In the genomic region with DNA sequence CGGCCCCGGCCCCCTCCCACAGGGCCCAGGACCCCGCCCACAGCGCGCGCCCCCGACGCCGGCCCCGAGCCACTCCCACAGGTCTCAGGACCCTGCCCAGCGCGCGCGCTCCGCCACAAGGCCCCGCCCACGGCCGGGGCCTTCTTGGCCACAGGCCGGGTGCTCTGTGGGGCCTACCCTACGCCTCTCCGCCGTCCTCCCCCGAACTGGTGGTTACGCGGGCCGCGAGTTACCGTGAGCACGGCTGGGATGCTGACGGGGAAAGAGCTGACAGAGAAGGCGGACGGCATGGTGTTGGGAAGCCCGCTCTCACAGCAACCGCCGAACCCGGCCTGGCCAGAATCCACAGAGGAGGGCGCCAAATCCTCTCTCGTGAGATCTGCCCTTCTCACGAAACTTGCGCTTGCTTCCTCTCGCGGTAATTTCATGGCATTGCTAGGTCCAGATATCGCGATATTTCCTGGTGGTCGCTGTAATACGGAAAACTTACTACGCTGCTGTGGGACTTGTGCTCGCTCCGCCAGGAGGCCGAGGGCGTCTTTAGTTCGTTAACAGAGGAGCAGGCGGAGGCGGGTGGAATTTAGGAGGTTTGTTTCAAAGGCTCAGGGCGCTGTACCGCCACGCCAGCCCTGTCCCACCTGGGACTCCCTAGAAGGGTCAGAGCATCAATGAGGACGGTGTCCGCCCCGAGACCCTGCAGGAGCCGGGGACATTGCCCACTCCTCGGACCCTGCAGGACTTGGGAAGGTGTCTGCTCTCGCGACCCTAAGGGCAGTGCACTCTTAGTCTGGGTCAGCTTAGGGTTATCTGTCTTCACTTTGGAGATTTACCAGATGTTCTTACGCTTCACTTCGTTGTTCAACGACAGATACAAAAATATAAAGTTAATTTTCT, we compare ENCODE assay signal across 1 cellular context.
A peak's percentile ranks its signal among the peaks of the same experiment; 100 is the strongest.
TF ChIP-seq lines count a peak whose summit lies in the region.

A gene (minus strand): TSS at position 351 of the 894 bp plus-strand sequence. CDS start 61 bp downstream, at position 290.

TF ChIP-seq in SK-N-SH treated with all-trans-retinoic acid at 6 μM for 48 hours, 23 proteins besides CTCF, POLR2A, EP300 and RAD21 (continued from another document):
- TF ChIP-seq, protein P1, sequence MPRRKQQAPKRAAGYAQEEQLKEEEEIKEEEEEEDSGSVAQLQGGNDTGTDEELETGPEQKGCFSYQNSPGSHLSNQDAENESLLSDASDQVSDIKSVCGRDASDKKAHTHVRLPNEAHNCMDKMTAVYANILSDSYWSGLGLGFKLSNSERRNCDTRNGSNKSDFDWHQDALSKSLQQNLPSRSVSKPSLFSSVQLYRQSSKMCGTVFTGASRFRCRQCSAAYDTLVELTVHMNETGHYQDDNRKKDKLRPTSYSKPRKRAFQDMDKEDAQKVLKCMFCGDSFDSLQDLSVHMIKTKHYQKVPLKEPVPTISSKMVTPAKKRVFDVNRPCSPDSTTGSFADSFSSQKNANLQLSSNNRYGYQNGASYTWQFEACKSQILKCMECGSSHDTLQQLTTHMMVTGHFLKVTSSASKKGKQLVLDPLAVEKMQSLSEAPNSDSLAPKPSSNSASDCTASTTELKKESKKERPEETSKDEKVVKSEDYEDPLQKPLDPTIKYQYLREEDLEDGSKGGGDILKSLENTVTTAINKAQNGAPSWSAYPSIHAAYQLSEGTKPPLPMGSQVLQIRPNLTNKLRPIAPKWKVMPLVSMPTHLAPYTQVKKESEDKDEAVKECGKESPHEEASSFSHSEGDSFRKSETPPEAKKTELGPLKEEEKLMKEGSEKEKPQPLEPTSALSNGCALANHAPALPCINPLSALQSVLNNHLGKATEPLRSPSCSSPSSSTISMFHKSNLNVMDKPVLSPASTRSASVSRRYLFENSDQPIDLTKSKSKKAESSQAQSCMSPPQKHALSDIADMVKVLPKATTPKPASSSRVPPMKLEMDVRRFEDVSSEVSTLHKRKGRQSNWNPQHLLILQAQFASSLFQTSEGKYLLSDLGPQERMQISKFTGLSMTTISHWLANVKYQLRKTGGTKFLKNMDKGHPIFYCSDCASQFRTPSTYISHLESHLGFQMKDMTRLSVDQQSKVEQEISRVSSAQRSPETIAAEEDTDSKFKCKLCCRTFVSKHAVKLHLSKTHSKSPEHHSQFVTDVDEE (CRISPR knock-in tag; IDR thresholded peaks at IDR 0.05) = 0 out of 2 replicates have a peak, but pooled peaks have one; percentile 12
- peak; percentile 41 for TF ChIP-seq ZNF70 (CRISPR knock-in tag; IDR thresholded peaks at IDR 0.05)
- TF ChIP-seq OSR1 (CRISPR knock-in tag; IDR thresholded peaks at IDR 0.05) = no peak
- TF ChIP-seq, protein P2, sequence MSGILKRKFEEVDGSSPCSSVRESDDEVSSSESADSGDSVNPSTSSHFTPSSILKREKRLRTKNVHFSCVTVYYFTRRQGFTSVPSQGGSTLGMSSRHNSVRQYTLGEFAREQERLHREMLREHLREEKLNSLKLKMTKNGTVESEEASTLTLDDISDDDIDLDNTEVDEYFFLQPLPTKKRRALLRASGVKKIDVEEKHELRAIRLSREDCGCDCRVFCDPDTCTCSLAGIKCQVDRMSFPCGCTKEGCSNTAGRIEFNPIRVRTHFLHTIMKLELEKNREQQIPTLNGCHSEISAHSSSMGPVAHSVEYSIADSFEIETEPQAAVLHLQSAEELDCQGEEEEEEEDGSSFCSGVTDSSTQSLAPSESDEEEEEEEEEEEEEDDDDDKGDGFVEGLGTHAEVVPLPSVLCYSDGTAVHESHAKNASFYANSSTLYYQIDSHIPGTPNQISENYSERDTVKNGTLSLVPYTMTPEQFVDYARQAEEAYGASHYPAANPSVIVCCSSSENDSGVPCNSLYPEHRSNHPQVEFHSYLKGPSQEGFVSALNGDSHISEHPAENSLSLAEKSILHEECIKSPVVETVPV (CRISPR knock-in tag; IDR thresholded peaks at IDR 0.05) = no peak
- no peak for TF ChIP-seq TCF4 (CRISPR knock-in tag; IDR thresholded peaks at IDR 0.05; ENCODE audit: borderline replicate concordance)
- TF ChIP-seq TOX (CRISPR knock-in tag; IDR thresholded peaks at IDR 0.05; ENCODE audit: borderline replicate concordance) = no peak
